10 cellular contexts compared by ENCODE assay signal in the genomic region with DNA sequence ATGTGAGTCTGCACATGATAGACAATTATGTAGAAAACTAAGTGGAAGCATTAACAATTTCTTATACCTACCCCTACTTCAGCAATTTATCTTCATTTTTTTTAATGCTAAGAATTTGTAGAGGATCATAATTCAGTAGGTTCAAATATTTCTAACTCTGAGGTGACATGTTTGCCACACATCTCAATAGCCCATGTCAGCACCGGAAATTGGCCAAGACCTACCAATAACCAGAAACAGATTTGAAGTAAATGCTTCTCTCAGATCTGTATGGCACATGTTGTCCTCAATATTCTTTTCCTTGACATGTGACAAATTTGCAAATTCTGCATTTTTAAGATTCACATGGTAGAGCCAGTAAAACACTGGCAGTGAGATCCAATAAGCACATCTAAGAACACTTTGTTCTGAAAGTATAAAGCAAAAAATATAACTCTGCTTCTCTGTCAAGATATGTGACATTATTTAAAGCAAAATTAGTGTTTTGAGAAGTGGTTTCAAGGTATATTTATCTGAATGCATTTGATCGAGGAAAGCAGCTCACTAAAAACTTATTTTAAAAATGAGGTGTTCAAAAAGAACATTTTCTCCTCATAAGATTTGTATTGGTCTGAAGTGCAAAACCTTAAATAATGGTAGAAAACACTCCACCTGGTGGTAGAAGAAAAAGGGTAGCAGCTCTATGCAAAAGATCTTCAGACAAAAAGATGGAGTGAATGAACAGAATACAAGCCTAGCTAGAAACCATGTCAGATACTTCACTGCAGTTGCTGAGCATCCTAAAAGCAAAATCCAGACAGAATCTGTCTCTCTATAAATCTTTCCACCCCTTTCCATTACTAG.
A peak's percentile ranks its signal among the peaks of the same experiment; 100 is the strongest.
DNase-seq lines count a peak whose midpoint lies in the region; ATAC-seq, FAIRE-seq and TF ChIP-seq lines count a peak whose summit lies in the region.
"Had no signal": no experiment of that assay in that cellular context is flagged by ENCODE, and none has a peak within 500 bp of the region (broad histone marks: within the 10 kb centered on the region; RNA-seq: fewer than 3 reads in every experiment).

No MANE protein-coding gene starts in this region.

- no peak overlapping the region for H3K27ac Mint-ChIP-seq in GM23338

- no peaks in the 10 kb centered on the region for H3K9me3 ChIP-seq in DOHH2 (ENCODE audit: control insufficient read depth, insufficient read depth, low read length)
- H3K9me3 ChIP-seq: HAP-1 had no signal

- H3K36me3 ChIP-seq in DOHH2 (ENCODE audit: control insufficient read depth, low read length) (no peaks in the 10 kb centered on the region), GM23338 (ENCODE audit: insufficient read depth) (no peaks in the 10 kb centered on the region)
- H3K36me3 ChIP-seq: HAP-1 had no signal

- TF ChIP-seq POLR2A in GM12892 (IDR thresholded peaks at IDR 0.05; ENCODE audit: low read depth, low read length): no peak

- FAIRE-seq in islet of Langerhans (lab: Jason Lieb, UNC) (peak; percentile 36), GM12892 (lab: Jason Lieb, UNC) (no peak)

- no peak overlapping the region for H3K4me3 Mint-ChIP-seq in GM23338

- no peaks in the 10 kb centered on the region for H3K4me1 Mint-ChIP-seq in GM23338

- H3K36me3 Mint-ChIP-seq in GM23338 (ENCODE audit: low read depth): no peaks in the 10 kb centered on the region; the same call in 2 of the 3 replicates

- no peak overlapping the region for H3K4me2 ChIP-seq in DOHH2 (ENCODE audit: low read length)
- no peak overlapping the region for H3K4me2 ChIP-seq in GM23338

- no peaks in the 10 kb centered on the region for H3K79me2 ChIP-seq in DOHH2 (ENCODE audit: control insufficient read depth, low read length)
- no peaks in the 10 kb centered on the region for H3K79me2 ChIP-seq in GM23338 (replicated peaks; ENCODE audit: insufficient read depth)

- TF ChIP-seq CTCF in DOHH2 (IDR thresholded peaks at IDR 0.05; ENCODE audit: low read depth, low read length, poor library complexity, severe bottlenecking): peak; percentile 55
- TF ChIP-seq CTCF in GM23338 (conservative IDR thresholded peaks at IDR 0.05; ENCODE audit: low read depth in 2 of 2): peak; percentile 49 to 70

- no peak overlapping the region for H3K4me3 ChIP-seq in DOHH2 (ENCODE audit: low read length)
- H3K4me3 ChIP-seq in GM23338: no peak overlapping the region
- H3K4me3 ChIP-seq: HAP-1 had no signal

- H4K20me1 ChIP-seq in DOHH2 (ENCODE audit: control insufficient read depth, insufficient read depth, low read depth, low read length): no peaks in the 10 kb centered on the region
- H4K20me1 ChIP-seq in GM23338 (replicated peaks; ENCODE audit: insufficient read depth): no peaks in the 10 kb centered on the region

- ATAC-seq in GM23338 (peak; percentile 63), HG03571 (IDR thresholded peaks at IDR 0.05; ENCODE audit: unreplicated experiment) (no peak)

- peaks cover 4% of the 10 kb centered on the region; the same call in 1 of the 3 replicates for H3K9me3 Mint-ChIP-seq in GM23338

- no peaks in the 10 kb centered on the region for H3F3A ChIP-seq in DOHH2 (ENCODE audit: control insufficient read depth, insufficient read depth)
- no peaks in the 10 kb centered on the region for H3F3A ChIP-seq in GM23338 (replicated peaks; ENCODE audit: low read depth)

- H3K9me2 ChIP-seq in DOHH2 (replicated peaks; ENCODE audit: control insufficient read depth, low read length) (no peaks in the 10 kb centered on the region), GM23338 (ENCODE audit: insufficient read depth) (no peaks in the 10 kb centered on the region)

- H3K27me3 ChIP-seq in DOHH2 (ENCODE audit: control insufficient read depth, low read length) (peaks cover 14% of the 10 kb centered on the region), GM23338 (ENCODE audit: insufficient read depth) (no peaks in the 10 kb centered on the region)

- DNase-seq in GM23338 (ENCODE audit: low spot score) (peak; percentile 51), RPMI7951 (ENCODE audit: low read depth) (peak; percentile 9), GM12892 (ENCODE audit: insufficient read length) (no peak), NK-92 (lab: John Stamatoyannopoulos, UW; ENCODE audit: unreplicated experiment) (no peak), AG08395 (ENCODE audit: low spot score) (no peak)
- DNase-seq: T-helper 1 cell had no signal

- H3K4me1 ChIP-seq in DOHH2 (ENCODE audit: control insufficient read depth, low read length) (no peaks in the 10 kb centered on the region), GM23338 (ENCODE audit: insufficient read depth) (no peaks in the 10 kb centered on the region)

- no peaks in the 10 kb centered on the region for H3K27me3 Mint-ChIP-seq in GM23338 (ENCODE audit: insufficient read depth, low read depth, poor library complexity)

- no peak overlapping the region for H2AFZ ChIP-seq in GM23338

- no peak overlapping the region for H3K27ac ChIP-seq in DOHH2 (ENCODE audit: low read depth, low read length)
- no peak overlapping the region for H3K27ac ChIP-seq in GM23338 (ENCODE audit: low read depth)

TF ChIP-seq in GM23338, 12 proteins besides CTCF, POLR2A, EP300 and RAD21 (continues in another document):
- TF ChIP-seq JUNB (IDR thresholded peaks at IDR 0.05; ENCODE audit: unreplicated experiment) (no peak), ZNF331 (CRISPR knock-in tag; IDR thresholded peaks at IDR 0.05; ENCODE audit: low read depth) (no peak), POLR2AphosphoS5 (IDR thresholded peaks at IDR 0.05; ENCODE audit: low read depth) (no peak), ZNF114 (CRISPR knock-in tag; IDR thresholded peaks at IDR 0.05) (no peak), EZH2 (IDR thresholded peaks at IDR 0.05; ENCODE audit: low read depth, unreplicated experiment) (no peak), EZH2phosphoT487 (IDR thresholded peaks at IDR 0.05; ENCODE audit: unreplicated experiment) (no peak), CREB1 (CRISPR knock-in tag; IDR thresholded peaks at IDR 0.05; ENCODE audit: low read depth) (no peak), NANOG (IDR thresholded peaks at IDR 0.05; ENCODE audit: borderline replicate concordance) (no peak)
- TF ChIP-seq, protein P1, sequence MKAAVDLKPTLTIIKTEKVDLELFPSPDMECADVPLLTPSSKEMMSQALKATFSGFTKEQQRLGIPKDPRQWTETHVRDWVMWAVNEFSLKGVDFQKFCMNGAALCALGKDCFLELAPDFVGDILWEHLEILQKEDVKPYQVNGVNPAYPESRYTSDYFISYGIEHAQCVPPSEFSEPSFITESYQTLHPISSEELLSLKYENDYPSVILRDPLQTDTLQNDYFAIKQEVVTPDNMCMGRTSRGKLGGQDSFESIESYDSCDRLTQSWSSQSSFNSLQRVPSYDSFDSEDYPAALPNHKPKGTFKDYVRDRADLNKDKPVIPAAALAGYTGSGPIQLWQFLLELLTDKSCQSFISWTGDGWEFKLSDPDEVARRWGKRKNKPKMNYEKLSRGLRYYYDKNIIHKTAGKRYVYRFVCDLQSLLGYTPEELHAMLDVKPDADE (IDR thresholded peaks at IDR 0.05): no peak
- TF ChIP-seq, protein P2, sequence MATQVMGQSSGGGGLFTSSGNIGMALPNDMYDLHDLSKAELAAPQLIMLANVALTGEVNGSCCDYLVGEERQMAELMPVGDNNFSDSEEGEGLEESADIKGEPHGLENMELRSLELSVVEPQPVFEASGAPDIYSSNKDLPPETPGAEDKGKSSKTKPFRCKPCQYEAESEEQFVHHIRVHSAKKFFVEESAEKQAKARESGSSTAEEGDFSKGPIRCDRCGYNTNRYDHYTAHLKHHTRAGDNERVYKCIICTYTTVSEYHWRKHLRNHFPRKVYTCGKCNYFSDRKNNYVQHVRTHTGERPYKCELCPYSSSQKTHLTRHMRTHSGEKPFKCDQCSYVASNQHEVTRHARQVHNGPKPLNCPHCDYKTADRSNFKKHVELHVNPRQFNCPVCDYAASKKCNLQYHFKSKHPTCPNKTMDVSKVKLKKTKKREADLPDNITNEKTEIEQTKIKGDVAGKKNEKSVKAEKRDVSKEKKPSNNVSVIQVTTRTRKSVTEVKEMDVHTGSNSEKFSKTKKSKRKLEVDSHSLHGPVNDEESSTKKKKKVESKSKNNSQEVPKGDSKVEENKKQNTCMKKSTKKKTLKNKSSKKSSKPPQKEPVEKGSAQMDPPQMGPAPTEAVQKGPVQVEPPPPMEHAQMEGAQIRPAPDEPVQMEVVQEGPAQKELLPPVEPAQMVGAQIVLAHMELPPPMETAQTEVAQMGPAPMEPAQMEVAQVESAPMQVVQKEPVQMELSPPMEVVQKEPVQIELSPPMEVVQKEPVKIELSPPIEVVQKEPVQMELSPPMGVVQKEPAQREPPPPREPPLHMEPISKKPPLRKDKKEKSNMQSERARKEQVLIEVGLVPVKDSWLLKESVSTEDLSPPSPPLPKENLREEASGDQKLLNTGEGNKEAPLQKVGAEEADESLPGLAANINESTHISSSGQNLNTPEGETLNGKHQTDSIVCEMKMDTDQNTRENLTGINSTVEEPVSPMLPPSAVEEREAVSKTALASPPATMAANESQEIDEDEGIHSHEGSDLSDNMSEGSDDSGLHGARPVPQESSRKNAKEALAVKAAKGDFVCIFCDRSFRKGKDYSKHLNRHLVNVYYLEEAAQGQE (IDR thresholded peaks at IDR 0.05; ENCODE audit: unreplicated experiment): no peak

Comparison
In these comparisons a context has a peak if more than half of its experiments do, and no peak if none do; other contexts are left out.
1. DNase-seq: peak in GM23338 (single experiment) and RPMI7951 (single experiment); none in GM12892 (single experiment), NK-92 (single experiment) and AG08395 (single experiment).